In genomic region chr19:19490247-19490968, GRCh38 we compare ENCODE assay signal across 8 cellular contexts. TPM values are rescaled to one million over a fixed set of nuclear protein-coding genes. Genes with fewer than 3 reads are reported as not detected.
DNase-seq lines count a peak whose midpoint lies in the region; ATAC-seq and TF ChIP-seq lines count a peak whose summit lies in the region.

No MANE protein-coding gene starts in this region.

- peaks cover 48 to 69% (median 62%) of the 10 kb centered on the region in 10 experiments for H3K4me1 ChIP-seq in BLaER1 treated with 17β-estradiol and CSF1 and Interleukin-3, amounts not matched to agents 10 nM and 100 nM
- H3K4me1 ChIP-seq in left lung = peaks cover 18 to 46% of the 10 kb centered on the region in 2 donors

- H3K27me3 Mint-ChIP-seq in HFFc6 (ENCODE audit: insufficient read depth) = peaks cover 1% of the 10 kb centered on the region; the same call in 1 of the 2 replicates
- no peaks in the 10 kb centered on the region for H3K27me3 Mint-ChIP-seq in dendritic cell treated with granulocyte-macrophage colony-stimulating factor and Interleukin-4, amounts not matched to agents 40 ng/mL and 50 ng/mL, for 4 days

- no peaks in the 10 kb centered on the region for H3K27me3 ChIP-seq in BLaER1 treated with 17β-estradiol and CSF1 and Interleukin-3, amounts not matched to agents 10 nM and 100 nM
- no peaks in the 10 kb centered on the region for H3K27me3 ChIP-seq in left lung

- no peaks in the 10 kb centered on the region for H3K36me3 Mint-ChIP-seq in HFFc6 (ENCODE audit: low read depth)
- H3K36me3 Mint-ChIP-seq in dendritic cell treated with granulocyte-macrophage colony-stimulating factor and Interleukin-4, amounts not matched to agents 40 ng/mL and 50 ng/mL, for 4 days (ENCODE audit: low read depth) = peaks cover 68% of the 10 kb centered on the region

- H3K36me3 ChIP-seq in BLaER1 treated with 17β-estradiol and CSF1 and Interleukin-3, amounts not matched to agents 10 nM and 100 nM = peaks cover 53 to 73% (median 62%) of the 10 kb centered on the region in 11 experiments
- peaks cover 0 to 57% of the 10 kb centered on the region in 2 donors for H3K36me3 ChIP-seq in left lung

- peak overlapping the region; percentile 68 to 93 (median 79) for H3K4me2 ChIP-seq in BLaER1 treated with 17β-estradiol and CSF1 and Interleukin-3, amounts not matched to agents 10 nM and 100 nM

- ATAC-seq in left lung (peak; percentile 77), HG02571 (IDR thresholded peaks at IDR 0.05; ENCODE audit: unreplicated experiment) (no peak)

- no peaks in the 10 kb centered on the region for H3K9me3 ChIP-seq in BLaER1 treated with 17β-estradiol and CSF1 and Interleukin-3, amounts not matched to agents 10 nM and 100 nM (replicated peaks in 1 of 11)
- H3K9me3 ChIP-seq in left lung = no peaks in the 10 kb centered on the region

- H3K4me3 ChIP-seq in BLaER1 treated with 17β-estradiol and CSF1 and Interleukin-3, amounts not matched to agents 10 nM and 100 nM = no peak overlapping the region
- no peak overlapping the region for H3K4me3 ChIP-seq in left lung

- peak overlapping the region; percentile 46 to 75 (median 66); a peak in 17 of 22 replicates for H3K9ac ChIP-seq in BLaER1 treated with 17β-estradiol and CSF1 and Interleukin-3, amounts not matched to agents 10 nM and 100 nM

- peak; percentile 93 for TF ChIP-seq CTCF in HFFc6 (IDR thresholded peaks at IDR 0.05)
- peak; percentile 76 to 91 for TF ChIP-seq CTCF in left lung (IDR thresholded peaks at IDR 0.05)

- peak overlapping the region; percentile 77 for H3K4me3 Mint-ChIP-seq in HFFc6
- no peak overlapping the region for H3K4me3 Mint-ChIP-seq in dendritic cell treated with granulocyte-macrophage colony-stimulating factor and Interleukin-4, amounts not matched to agents 40 ng/mL and 50 ng/mL, for 4 days

- H3K27ac ChIP-seq in BLaER1 treated with 17β-estradiol and CSF1 and Interleukin-3, amounts not matched to agents 10 nM and 100 nM = peak overlapping the region; percentile 63 to 89 (median 81); a peak in 21 of 22 replicates
- H3K27ac ChIP-seq in left lung = peak overlapping the region; percentile 67 to 86

- peaks cover 72 to 98% (median 89%) of the 10 kb centered on the region in 11 experiments; a peak in 21 of 22 replicates for H4K20me1 ChIP-seq in BLaER1 treated with 17β-estradiol and CSF1 and Interleukin-3, amounts not matched to agents 10 nM and 100 nM

- peaks cover 50% of the 10 kb centered on the region for H3K4me1 Mint-ChIP-seq in HFFc6 (ENCODE audit: low read depth)
- peaks cover 54% of the 10 kb centered on the region for H3K4me1 Mint-ChIP-seq in dendritic cell treated with granulocyte-macrophage colony-stimulating factor and Interleukin-4, amounts not matched to agents 40 ng/mL and 50 ng/mL, for 4 days (ENCODE audit: low read depth)

- H3K27ac Mint-ChIP-seq in HFFc6 = peak overlapping the region; percentile 98
- peak overlapping the region; percentile 88 for H3K27ac Mint-ChIP-seq in dendritic cell treated with granulocyte-macrophage colony-stimulating factor and Interleukin-4, amounts not matched to agents 40 ng/mL and 50 ng/mL, for 4 days

- peak; percentile 75 for DNase-seq in HFFc6
- DNase-seq in NCI-H526 treated with DMSO at 0.1 percent for 48 hours (lab: John Stamatoyannopoulos, UW) = peak; percentile 1
- peak; percentile 58 to 79 for DNase-seq in activated CD4-positive, alpha-beta T cell treated with anti-CD3 and anti-CD28 coated beads, Interleukin-2, amount 50 U/mL, for 24 hours (ENCODE audit: low read depth in 1 of 2, low spot score in 1 of 2)
- DNase-seq in left lung = peak; percentile 73 to 76
- peak; percentile 78 to 81 for DNase-seq in stimulated activated CD4-positive, alpha-beta T cell treated with anti-CD3 and anti-CD28 coated beads, Interleukin-2, amount 100 ng/mL, for 48 hours

- intact Hi-C loops in dendritic cell treated with granulocyte-macrophage colony-stimulating factor and Interleukin-4, amounts not matched to agents 40 ng/mL and 50 ng/mL, for 4 days (cut with micrococcal nuclease) = loop anchor here (1.0 kb wide), 1 partner anchor 124 kb away; no protein-coding TSS in a partner anchor
- intact Hi-C loops in left lung (cut with DNase I) = loop anchor here in 1 of 2 donors (5.0 kb wide), 1 partner anchor 123 kb away; no protein-coding TSS in a partner anchor

- no peaks in the 10 kb centered on the region for H3K9me3 Mint-ChIP-seq in HFFc6
- no peaks in the 10 kb centered on the region for H3K9me3 Mint-ChIP-seq in dendritic cell treated with granulocyte-macrophage colony-stimulating factor and Interleukin-4, amounts not matched to agents 40 ng/mL and 50 ng/mL, for 4 days

RNA-seq across cellular contexts. Expression of gene TSSK6, which starts 24.9 kb away (rescaled TPM):
- 1 to 10 TPM in 2 of 6 experiments, under 1 TPM in 4; 0.61 to 1.3 (median 0.92) TPM for total RNA-seq in HFFc6 (2021; fragmentation: NEBNext Ultra II Directional; extraction: Animal tissue kit (Norgen Biotek cat#: 25700))
- total RNA-seq in left lung = 1 to 10 TPM; 1.3 to 1.4 TPM

RNA-seq across cellular contexts. Expression of gene NDUFA13, which starts 25.6 kb away (rescaled TPM):
- total RNA-seq in HFFc6 (2021; fragmentation: NEBNext Ultra II Directional; extraction: Animal tissue kit (Norgen Biotek cat#: 25700)) = 100 to 1,000 TPM; 266 to 393 (median 323) TPM
- total RNA-seq in left lung = 100 to 1,000 TPM; 246 to 303 TPM

RNA-seq across cellular contexts. Expression of gene YJEFN3, which starts 38.3 kb away (rescaled TPM):
- 1 to 10 TPM; 1.4 to 2.5 (median 2.0) TPM for total RNA-seq in HFFc6 (2021; fragmentation: NEBNext Ultra II Directional; extraction: Animal tissue kit (Norgen Biotek cat#: 25700))
- total RNA-seq in left lung = 1 to 10 TPM; 2.7 to 3.5 TPM

RNA-seq across cellular contexts. Expression of gene CILP2, which starts 47.7 kb away (rescaled TPM):
- under 1 TPM; 0.09 to 0.28 (median 0.15) TPM for total RNA-seq in HFFc6 (2021; fragmentation: NEBNext Ultra II Directional; extraction: Animal tissue kit (Norgen Biotek cat#: 25700))
- 10 to 100 TPM in 1 of 2 donors, under 1 TPM in 1; 0.31 to 17.8 TPM for total RNA-seq in left lung

Comparison
In these comparisons a context has a peak if more than half of its experiments do, and no peak if none do; other contexts are left out.
1. DNase-seq: peak in every context shown above with its lines; median percentile 80 in stimulated activated CD4-positive, alpha-beta T cell treated with anti-CD3 and anti-CD28 coated beads, Interleukin-2, amount 100 ng/mL, for 48 hours; 75 in HFFc6; 74 in left lung; 68 in activated CD4-positive, alpha-beta T cell treated with anti-CD3 and anti-CD28 coated beads, Interleukin-2, amount 50 U/mL, for 24 hours; 1 in NCI-H526 treated with DMSO at 0.1 percent for 48 hours.